21 cellular contexts compared by ENCODE assay signal in genomic region chr6:45676376-45676775, GRCh38.
DNase-seq lines count a peak whose midpoint lies in the region; ATAC-seq and TF ChIP-seq lines count a peak whose summit lies in the region.
"Had no signal": no experiment of that assay in that cellular context is flagged by ENCODE, and none has a peak within 500 bp of the region (broad histone marks: within the 10 kb centered on the region; RNA-seq: fewer than 3 reads in every experiment).

No MANE protein-coding gene starts in this region.

- no peaks in the 10 kb centered on the region for H3K36me3 ChIP-seq in brain microvascular endothelial cell (replicated peaks)
- H3K36me3 ChIP-seq in tibial artery: no peaks in the 10 kb centered on the region
- H3K36me3 ChIP-seq: gastroesophageal sphincter, Peyer's patch had no signal

- in situ Hi-C loops in brain microvascular endothelial cell (cut with HindIII; ENCODE audit: low pct_ligation_motif_present, low sequenced_read_pairs): no loop called here

- TF ChIP-seq CTCF in NB4 (IDR thresholded peaks at IDR 0.05; ENCODE audit: low read depth, low read length) (no peak), brain microvascular endothelial cell (IDR thresholded peaks at IDR 0.05; ENCODE audit: low read depth, low read length, missing control alignments) (no peak), tibial artery (IDR thresholded peaks at IDR 0.05) (no peak)

- no peak for TF ChIP-seq POLR2A in NB4 (IDR thresholded peaks at IDR 0.05; ENCODE audit: extremely low read depth, insufficient read length)

- peaks cover 0 to 7% (median 0%) of the 10 kb centered on the region in 4 donors for H3K4me1 ChIP-seq in tibial artery

- DNase-seq in stimulated activated CD4-positive, alpha-beta T cell treated with anti-CD3 and anti-CD28 coated beads, Interleukin-1b, Interleukin-23, amount 100 ng/mL, for 48 hours: peak; percentile 6
- DNase-seq in stimulated activated CD4-positive, alpha-beta T cell treated with anti-CD3 and anti-CD28 coated beads, Interleukin-2, amount 100 ng/mL, for 24 hours: no peak
- DNase-seq in NB4 (ENCODE audit: low read depth) (peak; percentile 45), brain microvascular endothelial cell (no peak), NCI-H1048 (lab: John Stamatoyannopoulos, UW) (no peak), tibial artery (no peak)
- DNase-seq: activated CD4-positive, CD25-positive, alpha-beta regulatory T cell treated with anti-CD3 and anti-CD28 coated beads, Interleukin-2, amount 50 U/mL, for 72 hours; activated gamma-delta T cell treated with Interleukin-2 at 50 U/mL for 16 hours; CD8-positive, alpha-beta memory T cell; cortex of kidney; left ventricle myocardium superior; MM.1S; NCI-H1694; NCI-H2171; NCI-H510A treated with DMSO at 0.1 percent for 48 hours; Peyer's patch; right cardiac atrium; stimulated activated CD4-positive, alpha-beta T cell treated with anti-CD3 and anti-CD28 coated beads, Interleukin-4, amount 100 ng/mL, for 4 hours; stimulated activated naive CD4-positive, alpha-beta T cell had no signal

- peaks cover 0 to 20% (median 0%) of the 10 kb centered on the region in 3 donors for H3K9me3 ChIP-seq in tibial artery
- H3K9me3 ChIP-seq: Peyer's patch had no signal

- H3K4me3 ChIP-seq in NB4 (ENCODE audit: low read depth, low read length) (no peak overlapping the region), brain microvascular endothelial cell (ENCODE audit: low read depth, low read length) (no peak overlapping the region), tibial artery (no peak overlapping the region)
- H3K4me3 ChIP-seq: gastroesophageal sphincter, Peyer's patch had no signal

- H3K27ac ChIP-seq in brain microvascular endothelial cell: peak overlapping the region; percentile 60
- H3K27ac ChIP-seq in tibial artery: no peak overlapping the region
- H3K27ac ChIP-seq: gastroesophageal sphincter had no signal

- no peak for ATAC-seq in GM19452 (IDR thresholded peaks at IDR 0.05; ENCODE audit: unreplicated experiment)
- ATAC-seq: gastroesophageal sphincter, left ventricle myocardium superior, right cardiac atrium had no signal

- H3K27me3 ChIP-seq in brain microvascular endothelial cell (replicated peaks) (no peaks in the 10 kb centered on the region), tibial artery (peaks cover 0 to 8% of the 10 kb centered on the region in 2 donors)
- H3K27me3 ChIP-seq: Peyer's patch had no signal

- intact Hi-C loops in tibial artery (cut with DNase I; ENCODE audit: low total_unique reads): no loop called here

Comparison
In these comparisons a context has a peak if more than half of its experiments do, and no peak if none do; other contexts are left out.
1. DNase-seq: peak in stimulated activated CD4-positive, alpha-beta T cell treated with anti-CD3 and anti-CD28 coated beads, Interleukin-1b, Interleukin-23, amount 100 ng/mL, for 48 hours (single experiment) and NB4 (single experiment); none in stimulated activated CD4-positive, alpha-beta T cell treated with anti-CD3 and anti-CD28 coated beads, Interleukin-2, amount 100 ng/mL, for 24 hours (0 of 2), brain microvascular endothelial cell (single experiment), NCI-H1048 (single experiment) and tibial artery (0 of 2).